Comparison of ENCODE assay signal across 25 cellular contexts in genomic region chr1:244559561-244559960, GRCh38.
DNase-seq lines count a peak whose midpoint lies in the region; ATAC-seq, FAIRE-seq and TF ChIP-seq lines count a peak whose summit lies in the region.
"Had no signal": no experiment of that assay in that cellular context is flagged by ENCODE, and none has a peak within 500 bp of the region (broad histone marks: within the 10 kb centered on the region; RNA-seq: fewer than 3 reads in every experiment).

No MANE protein-coding gene starts in this region.

- peaks cover 42% of the 10 kb centered on the region for H3K9me3 Mint-ChIP-seq in MCF 10A (ENCODE audit: unreplicated experiment)

- in situ Hi-C loops in HepG2 (cut with HindIII; ENCODE audit: extremely low pct_ligation_motif_present, low pct_unique_long_range_greater_than_20kb): no loop called here

- H3K27me3 ChIP-seq in HepG2 (ENCODE audit: control insufficient read depth in 1 of 2, insufficient read depth in 2 of 2, low read length in 2 of 2): 0 out of 5 replicates have a peak, but pooled peaks cover 0 to 3% of the 10 kb centered on the region in 2 experiments
- no peaks in the 10 kb centered on the region for H3K27me3 ChIP-seq in right lobe of liver
- no peaks in the 10 kb centered on the region for H3K27me3 ChIP-seq in left lung
- H3K27me3 ChIP-seq: BE2C, BLaER1 had no signal

- no peak for TF ChIP-seq POLR2A in HepG2 (IDR thresholded peaks at IDR 0.05; ENCODE audit: insufficient read depth in 1 of 2, low read depth in 2 of 2, low read length in 2 of 2)
- TF ChIP-seq POLR2A in right lobe of liver (IDR thresholded peaks at IDR 0.05): no peak

- no peaks in the 10 kb centered on the region for H3K36me3 Mint-ChIP-seq in MCF 10A (ENCODE audit: insufficient read depth, unreplicated experiment)
- H3K36me3 Mint-ChIP-seq: CD14-positive monocyte; CD4-positive, CD25-positive, alpha-beta regulatory T cell had no signal

- ATAC-seq in HepG2 (no peak), right lobe of liver (no peak), left lung (no peak)
- ATAC-seq: GM12878 had no signal

- no peaks in the 10 kb centered on the region for H3K27me3 Mint-ChIP-seq in MCF 10A (ENCODE audit: insufficient read depth, unreplicated experiment)
- H3K27me3 Mint-ChIP-seq: CD4-positive, alpha-beta memory T cell; CD4-positive, CD25-positive, alpha-beta regulatory T cell; CD8-positive, alpha-beta memory T cell had no signal

- H3K4me3 ChIP-seq in HepG2 (replicated peaks in 1 of 3; ENCODE audit: insufficient read depth in 1 of 3, low read depth in 2 of 3, low read length in 3 of 3) (no peak overlapping the region), right lobe of liver (no peak overlapping the region), left lung (no peak overlapping the region)
- H3K4me3 ChIP-seq: BLaER1, GM12878 had no signal

- H3K27ac ChIP-seq in HepG2 (ENCODE audit: extremely low read length, insufficient read depth, low read length) (no peak overlapping the region), right lobe of liver (no peak overlapping the region), left lung (no peak overlapping the region)
- H3K27ac ChIP-seq: 22Rv1, BLaER1 had no signal

- H4K20me1 ChIP-seq in HepG2 (ENCODE audit: insufficient read depth, low read length): no peaks in the 10 kb centered on the region
- H4K20me1 ChIP-seq: BLaER1 had no signal

- H3K4me1 ChIP-seq in HepG2 (ENCODE audit: insufficient read depth, low read length) (no peaks in the 10 kb centered on the region; the same call in 1 of the 2 replicates), right lobe of liver (no peaks in the 10 kb centered on the region), left lung (no peaks in the 10 kb centered on the region)
- H3K4me1 ChIP-seq: BE2C, BLaER1 had no signal

- intact Hi-C loops in HepG2 (cut with micrococcal nuclease; ENCODE audit: unreplicated experiment) (no loop called here), right lobe of liver (cut with DNase I) (no loop called here), MCF 10A (cut with micrococcal nuclease) (no loop called here), left lung (cut with DNase I) (no loop called here)

- H3K4me2 ChIP-seq in HepG2 (ENCODE audit: low read depth, low read length): no peak overlapping the region
- H3K4me2 ChIP-seq: BLaER1 had no signal

- FAIRE-seq in HepG2 (lab: Jason Lieb, UNC) (no peak), TTC549 (lab: Jason Lieb, UNC) (peak; percentile 81)
- FAIRE-seq: GM12878, GM12892, GM18507 had no signal

- no peak for TF ChIP-seq RAD21 in HepG2 (CRISPR knock-in tag; IDR thresholded peaks at IDR 0.05)

- 12% methylated on average over 1 of the region's 1 CpG for whole genome bisulfite sequencing in HepG2 (ENCODE audit: low lambda C conversion rate)
- 90% methylated on average over 1 of the region's 1 CpG for WGBS in right lobe of liver (ENCODE audit: insufficient coverage, low coverage, low lambda C conversion rate, missing lambda C conversion rate)

- TF ChIP-seq EP300 in HepG2 (IDR thresholded peaks at IDR 0.05; ENCODE audit: low read depth in 2 of 2, low read length in 2 of 2) (no peak), HepG2 (CRISPR knock-in tag; IDR thresholded peaks at IDR 0.05; ENCODE audit: borderline replicate concordance) (no peak)

- peak; percentile 22 for DNase-seq in HepG2 (ENCODE audit: low spot score)
- no peak for DNase-seq in right lobe of liver
- no peak for DNase-seq in MCF 10A (ENCODE audit: unreplicated experiment)
- no peak for DNase-seq in left lung
- DNase-seq: ACHN; BE2C; C1 segment of cervical spinal cord; CD4-positive, alpha-beta memory T cell; CD4-positive, CD25-positive, alpha-beta regulatory T cell; CD8-positive, alpha-beta memory T cell; COR-L47; DMS 273 treated with DMSO at 0.1 percent for 48 hours; DMS153; DMS53; DMS79; DND-41; EL; GDM1 had no signal

- H3K4me3 Mint-ChIP-seq in MCF 10A (ENCODE audit: unreplicated experiment): no peak overlapping the region
- H3K4me3 Mint-ChIP-seq: CD14-positive monocyte; CD4-positive, alpha-beta memory T cell; CD4-positive, CD25-positive, alpha-beta regulatory T cell; CD8-positive, alpha-beta memory T cell had no signal

- TF ChIP-seq CTCF in HepG2 (CRISPR knock-in tag; IDR thresholded peaks at IDR 0.05) (no peak), right lobe of liver (IDR thresholded peaks at IDR 0.05) (no peak), MCF 10A (IDR thresholded peaks at IDR 0.05; ENCODE audit: unreplicated experiment) (no peak), left lung (IDR thresholded peaks at IDR 0.05) (no peak)

- H3K9ac ChIP-seq in HepG2 (ENCODE audit: insufficient read depth, low read depth, low read length): no peak overlapping the region
- H3K9ac ChIP-seq: BLaER1 had no signal

- no peaks in the 10 kb centered on the region for H3K4me1 Mint-ChIP-seq in MCF 10A (ENCODE audit: insufficient read depth, unreplicated experiment)
- H3K4me1 Mint-ChIP-seq: CD14-positive monocyte; CD4-positive, alpha-beta memory T cell; CD4-positive, CD25-positive, alpha-beta regulatory T cell; CD8-positive, alpha-beta memory T cell had no signal

- POLR2A ChIA-PET in HepG2 (lab: Yijun Ruan, JAX) (no interaction called here), MCF 10A (lab: Yijun Ruan, JAX) (interaction anchor here (0.6 kb wide), 1 partner anchor 108 kb away, joined by 3 read pairs; no protein-coding TSS in a partner anchor)

- H3K36me3 ChIP-seq in HepG2 (replicated peaks in 1 of 2; ENCODE audit: control insufficient read depth in 1 of 2, insufficient read depth in 2 of 2, low read length in 2 of 2) (no peaks in the 10 kb centered on the region), right lobe of liver (no peaks in the 10 kb centered on the region), left lung (no peaks in the 10 kb centered on the region)
- H3K36me3 ChIP-seq: BE2C, BLaER1 had no signal

- CTCF ChIA-PET in HepG2 (lab: Yijun Ruan, JAX; ENCODE audit: low intra/inter-chr PET ratio, low total read pairs) (no interaction called here), MCF 10A (lab: Yijun Ruan, JAX) (no interaction called here)

- no peaks in the 10 kb centered on the region for H3K79me2 ChIP-seq in HepG2 (ENCODE audit: insufficient read depth, low read length)

- no peak overlapping the region for H3K27ac Mint-ChIP-seq in MCF 10A (ENCODE audit: low read depth, unreplicated experiment)
- H3K27ac Mint-ChIP-seq: CD14-positive monocyte; CD4-positive, CD25-positive, alpha-beta regulatory T cell; CD8-positive, alpha-beta memory T cell had no signal

- no TSS peak for BruUV-seq in HepG2 (replicated peaks; lab: Mats Ljungman, UMichigan)
- no TSS peak for BruUV-seq in MCF 10A (replicated peaks; lab: Mats Ljungman, UMichigan)

- no peak overlapping the region for H2AFZ ChIP-seq in HepG2 (ENCODE audit: low read length)

- no peaks in the 10 kb centered on the region for H3K9me3 ChIP-seq in HepG2 (ENCODE audit: low read length)
- H3K9me3 ChIP-seq in right lobe of liver: peaks cover 0 to 8% (median 3%) of the 10 kb centered on the region in 4 donors
- H3K9me3 ChIP-seq in left lung: peaks cover 0 to 54% of the 10 kb centered on the region in 2 donors
- H3K9me3 ChIP-seq: BE2C had no signal

TF ChIP-seq in HepG2, 621 proteins besides CTCF, POLR2A, EP300 and RAD21:
- peak; percentile 12; the same call in 1 of the 2 replicates for TF ChIP-seq NR2F6 (IDR thresholded peaks at IDR 0.05)
- no peak for TF ChIP-seq NR2F6 (CRISPR knock-in tag; IDR thresholded peaks at IDR 0.05)
- peak; percentile 16; the same call in 1 of the 2 replicates for TF ChIP-seq TBX3 (IDR thresholded peaks at IDR 0.05; ENCODE audit: borderline replicate concordance)
- TF ChIP-seq ZBTB2 (CRISPR knock-in tag; IDR thresholded peaks at IDR 0.05; ENCODE audit: low read depth): no peak
- TF ChIP-seq NR2F1 (CRISPR knock-in tag; IDR thresholded peaks at IDR 0.05): peak in 1 of 2 experiments; percentile 23; a peak in 1 of 4 replicates
